9 cellular contexts compared by ENCODE assay signal in genomic region chr3:168952551-168952950, GRCh38.
A peak's percentile ranks its signal among the peaks of the same experiment; 100 is the strongest.
DNase-seq lines count a peak whose midpoint lies in the region; ATAC-seq, FAIRE-seq and TF ChIP-seq lines count a peak whose summit lies in the region.
"Had no signal": no experiment of that assay in that cellular context is flagged by ENCODE, and none has a peak within 500 bp of the region (broad histone marks: within the 10 kb centered on the region; RNA-seq: fewer than 3 reads in every experiment).

No MANE protein-coding gene starts in this region.

- no peaks in the 10 kb centered on the region; the same call in 1 of the 2 replicates for H3K36me3 ChIP-seq in GM23338 (ENCODE audit: insufficient read depth)

- H3K4me1 ChIP-seq in GM23338 (ENCODE audit: insufficient read depth) = peaks cover 13% of the 10 kb centered on the region

- peak in 1 of 2 experiments; percentile 49; a peak in 3 of 4 replicates for TF ChIP-seq CTCF in GM23338 (conservative IDR thresholded peaks at IDR 0.05; ENCODE audit: low read depth in 2 of 2)
- TF ChIP-seq CTCF in retinal pigment epithelial cell (conservative IDR thresholded peaks at IDR 0.05; ENCODE audit: low read depth, low read length) = peak; percentile 24

- no peaks in the 10 kb centered on the region for H3K27me3 ChIP-seq in GM23338 (ENCODE audit: insufficient read depth)

- peaks cover 5% of the 10 kb centered on the region; the same call in 2 of the 3 replicates for H3K9me3 Mint-ChIP-seq in GM23338

- H3K79me2 ChIP-seq in GM23338 (replicated peaks; ENCODE audit: insufficient read depth) = no peaks in the 10 kb centered on the region

- peaks cover 17% of the 10 kb centered on the region for H3K4me1 Mint-ChIP-seq in GM23338

- no peak overlapping the region for H3K27ac ChIP-seq in GM23338 (ENCODE audit: low read depth)

- FAIRE-seq in endometrium (lab: Jason Lieb, UNC) = peak; percentile 90
- FAIRE-seq: colon had no signal

- H4K20me1 ChIP-seq in GM23338 (replicated peaks; ENCODE audit: insufficient read depth) = no peaks in the 10 kb centered on the region

- no peak overlapping the region for H3K4me3 Mint-ChIP-seq in GM23338

- H3F3A ChIP-seq in GM23338 (replicated peaks; ENCODE audit: low read depth) = no peaks in the 10 kb centered on the region

- H2AFZ ChIP-seq in GM23338 = peak overlapping the region; percentile 5

- H3K4me3 ChIP-seq in GM23338 (no peak overlapping the region), retinal pigment epithelial cell (ENCODE audit: low read length) (no peak overlapping the region)

- H3K27ac Mint-ChIP-seq in GM23338 = peak overlapping the region; percentile 33; the same call in 1 of the 2 replicates

- no peaks in the 10 kb centered on the region for H3K9me2 ChIP-seq in GM23338 (ENCODE audit: insufficient read depth)

- DNase-seq in GM23338 (ENCODE audit: low spot score) (no peak), NCI-H526 treated with DMSO at 0.1 percent for 48 hours (lab: John Stamatoyannopoulos, UW) (peak; percentile 28), retinal pigment epithelial cell (ENCODE audit: low read depth) (no peak), nucleus accumbens (lab: John Stamatoyannopoulos, UW) (no peak)

- H3K36me3 Mint-ChIP-seq in GM23338 (ENCODE audit: low read depth) = peaks cover 5% of the 10 kb centered on the region; the same call in 2 of the 3 replicates

- H3K27me3 Mint-ChIP-seq in GM23338 (ENCODE audit: insufficient read depth, low read depth, poor library complexity) = peaks cover 5% of the 10 kb centered on the region

- no peak overlapping the region for H3K4me2 ChIP-seq in GM23338

- ATAC-seq in GM23338 (no peak), GM21381 (IDR thresholded peaks at IDR 0.05; ENCODE audit: unreplicated experiment) (no peak), HG02970 (IDR thresholded peaks at IDR 0.05; ENCODE audit: low FRiP score, unreplicated experiment) (no peak), GM21526 (IDR thresholded peaks at IDR 0.05; ENCODE audit: low FRiP score, unreplicated experiment) (no peak)

TF ChIP-seq in GM23338, 12 proteins besides CTCF, POLR2A, EP300 and RAD21:
- TF ChIP-seq EZH2 (IDR thresholded peaks at IDR 0.05; ENCODE audit: low read depth, unreplicated experiment) (no peak), STAT1 (IDR thresholded peaks at IDR 0.05; ENCODE audit: unreplicated experiment) (no peak), POLR2AphosphoS5 (IDR thresholded peaks at IDR 0.05; ENCODE audit: low read depth) (no peak), ZNF331 (CRISPR knock-in tag; IDR thresholded peaks at IDR 0.05; ENCODE audit: low read depth) (no peak), ZNF462 (CRISPR knock-in tag; IDR thresholded peaks at IDR 0.05) (no peak), EZH2phosphoT487 (IDR thresholded peaks at IDR 0.05; ENCODE audit: unreplicated experiment) (no peak), NANOG (IDR thresholded peaks at IDR 0.05; ENCODE audit: borderline replicate concordance) (no peak), ETS1 (IDR thresholded peaks at IDR 0.05) (no peak), CREB1 (CRISPR knock-in tag; IDR thresholded peaks at IDR 0.05; ENCODE audit: low read depth) (no peak), REST (IDR thresholded peaks at IDR 0.05; ENCODE audit: unreplicated experiment) (no peak), JUNB (IDR thresholded peaks at IDR 0.05; ENCODE audit: unreplicated experiment) (no peak), ZNF114 (CRISPR knock-in tag; IDR thresholded peaks at IDR 0.05) (no peak)
